In genomic region chr7:5488286-5488878, GRCh38 we compare ENCODE assay signal across 1 cellular context.
TF ChIP-seq lines count a peak whose summit lies in the region.

No MANE protein-coding gene starts in this region.

TF ChIP-seq in IMR-90, 13 proteins besides CTCF, POLR2A, EP300 and RAD21:
- TF ChIP-seq CEBPB (IDR thresholded peaks at IDR 0.05; ENCODE audit: low read depth, low read length) (no peak), RFX5 (IDR thresholded peaks at IDR 0.05; ENCODE audit: low read depth, low read length) (no peak), ELK1 (IDR thresholded peaks at IDR 0.05; ENCODE audit: borderline replicate concordance, low read depth, low read length) (no peak), MAZ (IDR thresholded peaks at IDR 0.05; ENCODE audit: borderline replicate concordance, low read depth, low read length) (no peak)
